In the genomic region with DNA sequence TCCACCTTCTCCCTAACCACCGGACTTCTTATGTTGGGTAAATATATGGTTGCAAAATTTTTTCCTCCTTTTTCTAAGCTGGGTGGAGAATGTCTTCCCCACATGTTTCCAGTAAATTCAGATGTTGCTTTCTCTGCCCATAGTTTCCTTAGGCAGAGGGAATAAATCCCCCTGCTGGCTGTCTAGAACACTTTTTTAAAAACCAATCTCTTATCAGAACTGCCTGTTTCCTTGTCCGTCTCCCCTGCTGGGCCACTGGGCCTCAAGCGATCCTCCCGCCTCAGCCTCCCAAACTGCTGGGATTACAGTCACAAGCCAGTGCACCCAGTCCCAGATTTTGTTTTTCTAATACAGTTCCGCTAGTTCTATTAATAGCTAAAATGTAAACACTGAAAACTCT, we compare ENCODE assay signal across 14 cellular contexts. TPM values are rescaled to one million over a fixed set of nuclear protein-coding genes. Genes with fewer than 3 reads are reported as not detected.
DNase-seq lines count a peak whose midpoint lies in the region; ATAC-seq, FAIRE-seq and TF ChIP-seq lines count a peak whose summit lies in the region.
"Had no signal": no experiment of that assay in that cellular context is flagged by ENCODE, and none has a peak within 500 bp of the region (broad histone marks: within the 10 kb centered on the region; RNA-seq: fewer than 3 reads in every experiment).

No MANE protein-coding gene starts in this region.

- H3K4me1 ChIP-seq in GM23248 (ENCODE audit: insufficient read depth) (no peaks in the 10 kb centered on the region), vagina (no peaks in the 10 kb centered on the region), small intestine (ENCODE audit: control insufficient read depth in 2 of 2, insufficient read depth in 1 of 2, low read depth in 1 of 2, low read length in 1 of 2) (no peaks in the 10 kb centered on the region)
- H3K4me1 ChIP-seq: psoas muscle had no signal

- H3K79me2 ChIP-seq in GM23248 (ENCODE audit: insufficient read depth) = no peaks in the 10 kb centered on the region

- FAIRE-seq in small intestine (lab: Jason Lieb, UNC) (no peak), frontal cortex (lab: Jason Lieb, UNC) (no peak)

- no peaks in the 10 kb centered on the region for H4K20me1 ChIP-seq in GM23248 (ENCODE audit: insufficient read depth)

- no peak overlapping the region for H3K9ac ChIP-seq in GM23248

- no peak overlapping the region for H2AFZ ChIP-seq in GM23248

- no peak overlapping the region for H3K4me2 ChIP-seq in GM23248 (ENCODE audit: unreplicated experiment)

- H3K27ac ChIP-seq in GM23248 (no peak overlapping the region), vagina (no peak overlapping the region), small intestine (ENCODE audit: low read depth in 1 of 2, low read length in 1 of 2) (no peak overlapping the region)
- H3K27ac ChIP-seq: psoas muscle had no signal

- CTCF ChIA-PET in BJ (lab: Yijun Ruan, JAX) = interaction anchor here (0.7 to 1.3 kb wide), 2 partner anchors 11 to 166 kb away, joined by 3 read pairs; no protein-coding TSS in a partner anchor

- H3K4me3 ChIP-seq in BJ (ENCODE audit: low read depth, low read length) (no peak overlapping the region), GM23248 (no peak overlapping the region), foreskin fibroblast (ENCODE audit: low read depth in 1 of 2, low read length in 2 of 2) (no peak overlapping the region), vagina (no peak overlapping the region), small intestine (ENCODE audit: low read depth in 1 of 2, low read length in 2 of 2) (no peak overlapping the region)
- H3K4me3 ChIP-seq: psoas muscle had no signal

- TF ChIP-seq CTCF in BJ (IDR thresholded peaks at IDR 0.05; ENCODE audit: insufficient read depth, low read depth, low read length) (peak; percentile 15; the same call in 1 of the 2 replicates), foreskin fibroblast (IDR thresholded peaks at IDR 0.05; ENCODE audit: low read depth, low read length) (peak; percentile 6), vagina (IDR thresholded peaks at IDR 0.05) (no peak)

- TF ChIP-seq POLR2A in vagina (IDR thresholded peaks at IDR 0.05) = no peak

- H3K9me3 ChIP-seq in GM23248 (ENCODE audit: low read depth) (no peaks in the 10 kb centered on the region), vagina (no peaks in the 10 kb centered on the region), small intestine (ENCODE audit: control insufficient read depth, low read depth) (no peaks in the 10 kb centered on the region)
- H3K9me3 ChIP-seq: psoas muscle had no signal

- no peaks in the 10 kb centered on the region for H3K9me2 ChIP-seq in GM23248 (ENCODE audit: insufficient read depth)

- ATAC-seq in GM21515 (IDR thresholded peaks at IDR 0.05; ENCODE audit: unreplicated experiment) = no peak
- ATAC-seq: psoas muscle; stimulated activated naive CD8-positive, alpha-beta T cell treated with anti-CD3 and anti-CD28 coated beads, Interleukin-15, amount 100 ng/mL, for 72 hours had no signal

- H3K27me3 ChIP-seq in BJ (ENCODE audit: control insufficient read depth, insufficient read depth, low read length) (peaks cover 11% of the 10 kb centered on the region), GM23248 (replicated peaks; ENCODE audit: insufficient read depth) (peaks cover 61% of the 10 kb centered on the region), vagina (no peaks in the 10 kb centered on the region), small intestine (ENCODE audit: control insufficient read depth in 2 of 2, insufficient read depth in 2 of 2, low read length in 2 of 2) (no peaks in the 10 kb centered on the region)

- no peak for DNase-seq in BJ (ENCODE audit: low read depth)
- DNase-seq in GM23248 = peak; percentile 18
- DNase-seq in SW480 (ENCODE audit: low spot score) = peak; percentile 39
- DNase-seq in foreskin fibroblast = peak in 1 of 2 donors; percentile 34
- no peak for DNase-seq in vagina (ENCODE audit: extremely low spot score in 2 of 2)
- DNase-seq in small intestine = no peak
- no peak for DNase-seq in frontal cortex (ENCODE audit: low spot score in 2 of 2)
- DNase-seq: midbrain; NCI-H1048; psoas muscle; stimulated activated CD4-positive, alpha-beta T cell treated with anti-CD3 and anti-CD28 coated beads, Interleukin-4, amount 100 ng/mL, for 24 hours; stimulated activated naive CD8-positive, alpha-beta T cell treated with anti-CD3 and anti-CD28 coated beads, Interleukin-15, amount 100 ng/mL, for 72 hours had no signal

- H3K36me3 ChIP-seq in BJ (ENCODE audit: control insufficient read depth, insufficient read depth, low read length) (no peaks in the 10 kb centered on the region), GM23248 (ENCODE audit: low read depth) (no peaks in the 10 kb centered on the region), vagina (no peaks in the 10 kb centered on the region), small intestine (ENCODE audit: control insufficient read depth in 2 of 2, insufficient read depth in 2 of 2, low read length in 2 of 2) (no peaks in the 10 kb centered on the region)

- WGBS in GM23248 (ENCODE audit: low coverage in 1 of 2, low lambda C conversion rate in 2 of 2, missing lambda C conversion rate in 2 of 2), 2 experiments = 56 to 63% methylated on average over 5 of the region's 5 CpGs
- WGBS in small intestine, 3 donors = 68 to 76% (median 70%) methylated on average over 5 of the region's 5 CpGs

- in situ Hi-C loops in GM23248 (cut with MboI) = loop anchor here (25.0 kb wide), 1 partner anchor 303 kb away; no protein-coding TSS in a partner anchor

- intact Hi-C loops in vagina (cut with DNase I) = no loop called here

- no peaks in the 10 kb centered on the region for H3F3A ChIP-seq in GM23248 (ENCODE audit: insufficient read depth)

- POLR2A ChIA-PET in BJ (lab: Charles Lee) = no interaction called here

RNA-seq across cellular contexts. Expression of a gene that starts 9.9 kb away (rescaled TPM):
- polyA plus RNA-seq in BJ (2011; rRNA removed) (not detected in 2 replicates), GM23248 (2016; fragmentation: Nextera tagmentation; extraction: Ambion mirVana) (not detected in 2 replicates), small intestine (1 to 10 TPM; 3.1 to 7.8 (median 4.6) TPM)
- not detected in 2 replicates for polyA minus RNA-seq in BJ (2011; rRNA and poly(A)+ RNA removed)
- not detected in 2 replicates for total RNA-seq in GM23248 (2014; rRNA removed; shearing (Covaris generic))
- total RNA-seq in vagina (2.2 TPM), frontal cortex (3.3 TPM)

RNA-seq across cellular contexts. Expression of a gene that starts 43.7 kb away (rescaled TPM):
- polyA plus RNA-seq in BJ (2011; rRNA removed) (135 and 236 TPM in 2 replicates), GM23248 (2016; fragmentation: Nextera tagmentation; extraction: Ambion mirVana) (190 and 198 TPM in 2 replicates), small intestine (10 to 100 TPM; 49.7 to 85.2 (median 51.0) TPM)
- 39.7 and 47.6 TPM in 2 replicates for polyA minus RNA-seq in BJ (2011; rRNA and poly(A)+ RNA removed)
- 108 and 138 TPM in 2 replicates for total RNA-seq in GM23248 (2014; rRNA removed; shearing (Covaris generic))
- total RNA-seq in vagina (81.0 TPM), frontal cortex (10.2 TPM)

RNA-seq across cellular contexts. Expression of a gene that starts 51.5 kb away (rescaled TPM):
- polyA plus RNA-seq in BJ (2011; rRNA removed) (69.4 and 77.0 TPM in 2 replicates), GM23248 (2016; fragmentation: Nextera tagmentation; extraction: Ambion mirVana) (27.9 and 30.0 TPM in 2 replicates), small intestine (100 to 1,000 TPM in 2 of 3 donors, 10 to 100 TPM in 1; 98.6 to 114 (median 104) TPM)
- 26.1 and 36.1 TPM in 2 replicates for polyA minus RNA-seq in BJ (2011; rRNA and poly(A)+ RNA removed)
- 5.1 and 5.7 TPM in 2 replicates for total RNA-seq in GM23248 (2014; rRNA removed; shearing (Covaris generic))
- total RNA-seq in vagina (57.0 TPM), frontal cortex (2.9 TPM)

RNA-seq across cellular contexts. Expression of a gene that starts 55.8 kb away (rescaled TPM):
- not detected in 2 replicates for polyA plus RNA-seq in BJ (2011; rRNA removed)
- not detected in 2 replicates for polyA minus RNA-seq in BJ (2011; rRNA and poly(A)+ RNA removed)
- not detected in 2 replicates for total RNA-seq in GM23248 (2014; rRNA removed; shearing (Covaris generic))
- polyA plus RNA-seq in GM23248 (2016; fragmentation: Nextera tagmentation; extraction: Ambion mirVana) = not detected in 2 replicates
- total RNA-seq in vagina = not detected
- not detected for polyA plus RNA-seq in small intestine
- total RNA-seq in frontal cortex = not detected
- total RNA-seq: psoas muscle had no signal
- polyA plus RNA-seq: adipose tissue, psoas muscle had no signal

Comparison
In these comparisons a context has a peak if more than half of its experiments do, and no peak if none do; other contexts are left out.
1. DNase-seq: peak in GM23248 (single experiment) and SW480 (single experiment); none in BJ (single experiment), vagina (0 of 2), small intestine (single experiment) and frontal cortex (0 of 2).
2. CTCF ChIP-seq: peak in BJ (single experiment) and foreskin fibroblast (single experiment); none in vagina (0 of 3).